ENCODE assay signal across 1 cellular context in the genomic region with DNA sequence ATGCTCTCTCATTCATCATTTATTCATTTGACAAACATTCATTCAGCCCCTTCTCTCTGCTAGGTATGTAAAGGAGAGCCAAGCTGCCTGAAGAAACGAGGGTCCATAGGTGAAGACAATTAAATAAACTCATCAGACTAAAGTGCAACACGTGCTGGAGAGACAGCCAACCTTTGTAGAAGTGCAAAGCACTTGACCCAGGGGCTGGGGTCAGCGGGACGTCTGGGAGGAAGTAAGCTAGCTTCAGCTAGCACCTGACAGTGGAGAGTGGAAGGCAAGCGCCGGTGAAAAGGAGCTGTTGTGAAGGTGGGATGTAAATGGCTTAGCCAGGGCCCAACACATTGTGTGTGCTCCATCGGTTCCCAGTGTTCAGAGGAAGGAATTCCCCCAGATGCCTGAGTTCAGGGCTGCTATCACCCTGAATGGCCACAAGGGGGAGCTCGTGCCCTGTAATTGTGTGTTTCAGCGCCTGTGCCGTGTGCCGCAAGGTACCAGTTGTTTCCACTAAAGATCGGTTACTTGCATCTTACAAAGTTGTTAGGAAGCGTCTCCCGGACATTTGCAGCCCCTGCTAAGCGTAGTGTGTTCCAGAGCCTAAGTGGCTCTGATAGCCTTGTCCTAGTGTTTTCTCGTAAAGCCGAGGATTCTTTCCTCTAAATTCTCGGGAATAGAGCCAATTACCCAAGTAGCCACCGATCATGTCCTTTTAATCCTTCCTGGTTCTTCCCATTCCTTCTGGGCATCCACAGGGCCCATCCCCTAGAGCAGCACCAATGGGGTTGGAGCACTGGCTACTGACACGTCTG.
TF ChIP-seq lines count a peak whose summit lies in the region.

No MANE protein-coding gene starts in this region.

TF ChIP-seq in GM12878, 131 proteins besides CTCF, POLR2A, EP300 and RAD21 (continued from another document):
- TF ChIP-seq, protein P1, sequence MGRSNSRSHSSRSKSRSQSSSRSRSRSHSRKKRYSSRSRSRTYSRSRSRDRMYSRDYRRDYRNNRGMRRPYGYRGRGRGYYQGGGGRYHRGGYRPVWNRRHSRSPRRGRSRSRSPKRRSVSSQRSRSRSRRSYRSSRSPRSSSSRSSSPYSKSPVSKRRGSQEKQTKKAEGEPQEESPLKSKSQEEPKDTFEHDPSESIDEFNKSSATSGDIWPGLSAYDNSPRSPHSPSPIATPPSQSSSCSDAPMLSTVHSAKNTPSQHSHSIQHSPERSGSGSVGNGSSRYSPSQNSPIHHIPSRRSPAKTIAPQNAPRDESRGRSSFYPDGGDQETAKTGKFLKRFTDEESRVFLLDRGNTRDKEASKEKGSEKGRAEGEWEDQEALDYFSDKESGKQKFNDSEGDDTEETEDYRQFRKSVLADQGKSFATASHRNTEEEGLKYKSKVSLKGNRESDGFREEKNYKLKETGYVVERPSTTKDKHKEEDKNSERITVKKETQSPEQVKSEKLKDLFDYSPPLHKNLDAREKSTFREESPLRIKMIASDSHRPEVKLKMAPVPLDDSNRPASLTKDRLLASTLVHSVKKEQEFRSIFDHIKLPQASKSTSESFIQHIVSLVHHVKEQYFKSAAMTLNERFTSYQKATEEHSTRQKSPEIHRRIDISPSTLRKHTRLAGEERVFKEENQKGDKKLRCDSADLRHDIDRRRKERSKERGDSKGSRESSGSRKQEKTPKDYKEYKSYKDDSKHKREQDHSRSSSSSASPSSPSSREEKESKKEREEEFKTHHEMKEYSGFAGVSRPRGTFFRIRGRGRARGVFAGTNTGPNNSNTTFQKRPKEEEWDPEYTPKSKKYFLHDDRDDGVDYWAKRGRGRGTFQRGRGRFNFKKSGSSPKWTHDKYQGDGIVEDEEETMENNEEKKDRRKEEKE (IDR thresholded peaks at IDR 0.05) = no peak
- TF ChIP-seq ZNF207 (IDR thresholded peaks at IDR 0.05; ENCODE audit: borderline replicate concordance) (no peak), NR2C1 (IDR thresholded peaks at IDR 0.05) (no peak), SMC3 (IDR thresholded peaks at IDR 0.05; ENCODE audit: borderline replicate concordance, low read length) (peak; percentile 66; the same call in 1 of the 2 replicates), MYB (IDR thresholded peaks at IDR 0.05; ENCODE audit: borderline replicate concordance, low read depth, low read length) (no peak), BHLHE40 (IDR thresholded peaks at IDR 0.05; ENCODE audit: borderline replicate concordance in 1 of 2, low read depth in 2 of 2, low read length in 1 of 2) (peak; percentile 28 to 36; a peak in 2 of 4 replicates), NFYA (IDR thresholded peaks at IDR 0.05; ENCODE audit: borderline replicate concordance, low read depth, low read length) (no peak), SPI1 (IDR thresholded peaks at IDR 0.05; ENCODE audit: borderline replicate concordance, insufficient read depth, low read depth, low read length) (no peak), NFIC (IDR thresholded peaks at IDR 0.05; ENCODE audit: low read depth, low read length) (no peak)
TF ChIP-seq in GM12878: peak in this region for 4.
